ENCODE assay signal across 8 cellular contexts in genomic region chrX:136880003-136880451, GRCh38. TPM values are rescaled to one million over a fixed set of nuclear protein-coding genes. Genes with fewer than 3 reads are reported as not detected.
DNase-seq lines count a peak whose midpoint lies in the region; ATAC-seq and TF ChIP-seq lines count a peak whose summit lies in the region.

No MANE protein-coding gene starts in this region.

- H3K27me3 ChIP-seq in iPS-18a (ENCODE audit: control insufficient read depth, insufficient read depth, low read length) (no peaks in the 10 kb centered on the region), smooth muscle cell (ENCODE audit: low read depth) (no peaks in the 10 kb centered on the region)

- POLR2A ChIA-PET in RWPE1 (lab: Yijun Ruan, JAX; ENCODE audit: low non-redundant PET) = interaction anchor here (1.5 kb wide), 1 partner anchor 12 kb away, joined by 4 read pairs; no protein-coding TSS in a partner anchor

- H3K9ac ChIP-seq in iPS-18a (ENCODE audit: low read length) (peak overlapping the region; percentile 100), smooth muscle cell (ENCODE audit: low read depth) (peak overlapping the region; percentile 97)

- WGBS in smooth muscle cell (ENCODE audit: low lambda C conversion rate) = 37% methylated on average over 32 of the region's 32 CpGs

- in situ Hi-C loops in astrocyte of the cerebellum (cut with HindIII; ENCODE audit: low sequenced_read_pairs) = no loop called here

- peaks cover 39% of the 10 kb centered on the region for H4K20me1 ChIP-seq in smooth muscle cell (ENCODE audit: low read depth)

- no peak for TF ChIP-seq CTCF in RWPE1 (conservative IDR thresholded peaks at IDR 0.05; ENCODE audit: low read depth)
- no peak for TF ChIP-seq CTCF in astrocyte of the cerebellum (IDR thresholded peaks at IDR 0.05; ENCODE audit: low read depth, low read length, missing control alignments)
- no peak for TF ChIP-seq CTCF in smooth muscle cell (IDR thresholded peaks at IDR 0.05; ENCODE audit: borderline replicate concordance, insufficient read depth, poor library complexity, severe bottlenecking)

- peak overlapping the region; percentile 87 for H3K4me2 ChIP-seq in smooth muscle cell

- H3K27ac ChIP-seq in RWPE1 = peak overlapping the region; percentile 80
- H3K27ac ChIP-seq in iPS-18a (ENCODE audit: low read length) = peak overlapping the region; percentile 96
- H3K27ac ChIP-seq in smooth muscle cell (ENCODE audit: low read depth) = peak overlapping the region; percentile 87

- ATAC-seq in GM18502 (IDR thresholded peaks at IDR 0.05; ENCODE audit: poor library complexity, unreplicated experiment) (peak; percentile 14), HG02938 (IDR thresholded peaks at IDR 0.05; ENCODE audit: unreplicated experiment) (peak; percentile 9), HG02623 (IDR thresholded peaks at IDR 0.05; ENCODE audit: unreplicated experiment) (no peak)

- H3K4me1 ChIP-seq in iPS-18a (ENCODE audit: control insufficient read depth, low read depth, low read length) (no peaks in the 10 kb centered on the region), smooth muscle cell (ENCODE audit: low read depth) (peaks cover 4% of the 10 kb centered on the region)

- H3K79me2 ChIP-seq in smooth muscle cell (ENCODE audit: low read depth) = peaks cover 41% of the 10 kb centered on the region

- no peaks in the 10 kb centered on the region for H3F3A ChIP-seq in smooth muscle cell (ENCODE audit: low read depth)

- CTCF ChIA-PET in RWPE1 (lab: Yijun Ruan, JAX) = no interaction called here

- H3K4me3 ChIP-seq in astrocyte of the cerebellum (ENCODE audit: low read depth, low read length) (peak overlapping the region; percentile 80), iPS-18a (ENCODE audit: low read length) (peak overlapping the region; percentile 97), smooth muscle cell (peak overlapping the region; percentile 87)

- peaks cover 19% of the 10 kb centered on the region for H3K9me3 ChIP-seq in iPS-18a (ENCODE audit: control insufficient read depth, low read depth, low read length)
- H3K9me3 ChIP-seq in smooth muscle cell (replicated peaks; ENCODE audit: low read depth) = no peaks in the 10 kb centered on the region

- peaks cover 43% of the 10 kb centered on the region for H3K36me3 ChIP-seq in iPS-18a (ENCODE audit: control insufficient read depth, low read depth, low read length)
- no peaks in the 10 kb centered on the region for H3K36me3 ChIP-seq in smooth muscle cell (ENCODE audit: low read depth)

- DNase-seq in RWPE1 (ENCODE audit: low spot score) = peak; percentile 8
- no peak for DNase-seq in astrocyte of the cerebellum (ENCODE audit: low read depth)
- peak; percentile 22 for DNase-seq in smooth muscle cell (lab: John Stamatoyannopoulos, UW; ENCODE audit: unreplicated experiment)
- no peak for DNase-seq in COLO829 (ENCODE audit: low spot score)

- peak overlapping the region; percentile 70 for H2AFZ ChIP-seq in smooth muscle cell (ENCODE audit: low read depth)

RNA-seq across cellular contexts. Expression of gene RBMX, which starts 0.5 kb away (rescaled TPM):
- 196 and 255 TPM in 2 replicates for total RNA-seq in smooth muscle cell
- polyA plus RNA-seq in smooth muscle cell = 99.9 and 110 TPM in 2 replicates

Comparison
In these comparisons a context has a peak if more than half of its experiments do, and no peak if none do; other contexts are left out.
1. DNase-seq: peak in RWPE1 (single experiment) and smooth muscle cell (single experiment); none in astrocyte of the cerebellum (single experiment) and COLO829 (single experiment).
2. Peak in every context shown above with its lines, with median percentiles within 50 percentile points of each other: H3K27ac ChIP-seq and H3K4me3 ChIP-seq.